ENCODE assay signal across 9 cellular contexts in genomic region chr19:19407640-19407933, GRCh38. TPM values are rescaled to one million over a fixed set of nuclear protein-coding genes. Genes with fewer than 3 reads are reported as not detected.
DNase-seq lines count a peak whose midpoint lies in the region; ATAC-seq and TF ChIP-seq lines count a peak whose summit lies in the region.
"Had no signal": no experiment of that assay in that cellular context is flagged by ENCODE, and none has a peak within 500 bp of the region (broad histone marks: within the 10 kb centered on the region; RNA-seq: fewer than 3 reads in every experiment).

No MANE protein-coding gene starts in this region.

- no peaks in the 10 kb centered on the region for H3K27me3 ChIP-seq in GM23248 (replicated peaks; ENCODE audit: insufficient read depth)
- no peaks in the 10 kb centered on the region for H3K27me3 ChIP-seq in PC-3 (ENCODE audit: low read length)
- no peaks in the 10 kb centered on the region for H3K27me3 ChIP-seq in esophagus squamous epithelium
- no peaks in the 10 kb centered on the region for H3K27me3 ChIP-seq in gastrocnemius medialis

- peak overlapping the region; percentile 99 for H3K27ac ChIP-seq in GM23248
- H3K27ac ChIP-seq in PC-3 (ENCODE audit: low read length) = no peak overlapping the region
- H3K27ac ChIP-seq in esophagus squamous epithelium = peak overlapping the region; percentile 55 to 92 (median 90)
- peak overlapping the region; percentile 88 to 93 (median 92) for H3K27ac ChIP-seq in gastrocnemius medialis

- no peak overlapping the region for H2AFZ ChIP-seq in GM23248
- H2AFZ ChIP-seq in PC-3 (ENCODE audit: low read length) = no peak overlapping the region

- WGBS in GM23248 (ENCODE audit: low coverage in 1 of 2, low lambda C conversion rate in 2 of 2, missing lambda C conversion rate in 2 of 2), 2 experiments = 32 to 35% methylated on average over 4 of the region's 4 CpGs
- WGBS in esophagus squamous epithelium, 2 donors = 68 to 88% methylated on average over 2 to 4 of the region's 4 CpGs

- H3K4me3 ChIP-seq in GM23248 = peak overlapping the region; percentile 93
- H3K4me3 ChIP-seq in PC-3 (ENCODE audit: low read length) = peak overlapping the region; percentile 85
- peak overlapping the region in 3 of 4 donors; percentile 89 to 97 (median 91) for H3K4me3 ChIP-seq in esophagus squamous epithelium
- H3K4me3 ChIP-seq in gastrocnemius medialis = peak overlapping the region; percentile 82 to 91 (median 88)

- H3K36me3 ChIP-seq in GM23248 (ENCODE audit: low read depth) (no peaks in the 10 kb centered on the region), PC-3 (ENCODE audit: low read depth, low read length) (no peaks in the 10 kb centered on the region; the same call in 1 of the 2 replicates), esophagus squamous epithelium (no peaks in the 10 kb centered on the region), gastrocnemius medialis (no peaks in the 10 kb centered on the region)

- no peaks in the 10 kb centered on the region for H3K9me2 ChIP-seq in GM23248 (ENCODE audit: insufficient read depth)
- no peaks in the 10 kb centered on the region for H3K9me2 ChIP-seq in PC-3 (replicated peaks; ENCODE audit: low read length)

- H3K4me1 ChIP-seq in GM23248 (ENCODE audit: insufficient read depth) (peaks cover 61% of the 10 kb centered on the region), PC-3 (ENCODE audit: insufficient read depth, low read length) (peaks cover 51% of the 10 kb centered on the region), esophagus squamous epithelium (peaks cover 42 to 85% (median 44%) of the 10 kb centered on the region in 3 donors), gastrocnemius medialis (peaks cover 58 to 74% of the 10 kb centered on the region in 2 donors)

- TF ChIP-seq CTCF in PC-3 (conservative IDR thresholded peaks at IDR 0.05; ENCODE audit: low read depth, low read length) (no peak), esophagus squamous epithelium (IDR thresholded peaks at IDR 0.05) (no peak), gastrocnemius medialis (IDR thresholded peaks at IDR 0.05 in 4 of 5, conservative IDR thresholded peaks at IDR 0.05 in 1 of 5) (no peak)

- H3K4me2 ChIP-seq in GM23248 (ENCODE audit: unreplicated experiment) = peak overlapping the region; percentile 96
- H3K4me2 ChIP-seq in PC-3 (ENCODE audit: low read length) = peak overlapping the region; percentile 98

- H3K79me2 ChIP-seq in GM23248 (ENCODE audit: insufficient read depth) (peaks cover 77% of the 10 kb centered on the region), PC-3 (ENCODE audit: low read length) (peaks cover 88% of the 10 kb centered on the region)

- intact Hi-C loops in PC-3 (cut with micrococcal nuclease) = loop anchor here (1.0 to 2.0 kb wide), 2 partner anchors 41 to 81 kb away; no protein-coding TSS in a partner anchor
- intact Hi-C loops in esophagus squamous epithelium (cut with DNase I) = no loop called here
- intact Hi-C loops in gastrocnemius medialis (cut with DNase I; ENCODE audit: low total_unique reads) = loop anchor here (1.0 to 10.0 kb wide), 4 partner anchors 40 to 255 kb away; partner anchors contain the start of genes ATP13A1, BORCS8, MAU2 and RFXANK

- H3F3A ChIP-seq in GM23248 (ENCODE audit: insufficient read depth) (peaks cover 43% of the 10 kb centered on the region), PC-3 (ENCODE audit: low read length, unreplicated experiment) (peaks cover 5% of the 10 kb centered on the region)

- H4K20me1 ChIP-seq in GM23248 (ENCODE audit: insufficient read depth) (peaks cover 19% of the 10 kb centered on the region; the same call in 1 of the 2 replicates), PC-3 (ENCODE audit: low read length) (peaks cover 56% of the 10 kb centered on the region)

- H3K9ac ChIP-seq in GM23248 (peak overlapping the region; percentile 91), PC-3 (ENCODE audit: low read length) (peak overlapping the region; percentile 88; the same call in 1 of the 2 replicates)

- CTCF ChIA-PET in PC-3 (lab: Charles Lee) = no interaction called here

- POLR2A ChIA-PET in PC-3 (lab: Charles Lee; ENCODE audit: unreplicated experiment) = no interaction called here

- ATAC-seq in PC-3 (no peak), gastrocnemius medialis (no peak), GM21723 (IDR thresholded peaks at IDR 0.05; ENCODE audit: unreplicated experiment) (no peak)

- no peak for DNase-seq in GM23248
- no peak for DNase-seq in PC-3
- no peak for DNase-seq in esophagus squamous epithelium (lab: John Stamatoyannopoulos, UW)
- DNase-seq in gastrocnemius medialis = no peak
- DNase-seq in DMS114 treated with DMSO at 0.1 percent for 48 hours (lab: John Stamatoyannopoulos, UW; ENCODE audit: unreplicated experiment) = no peak
- no peak for DNase-seq in stimulated activated CD4-positive, alpha-beta T cell treated with anti-CD3 and anti-CD28 coated beads, Interleukin-15, amount 100 ng/mL, for 24 hours
- no peak for DNase-seq in hippocampal formation (lab: John Stamatoyannopoulos, UW)
- DNase-seq: kidney had no signal

- in situ Hi-C loops in GM23248 (cut with MboI) (no loop called here), gastrocnemius medialis (cut with MboI; ENCODE audit: low sequenced_read_pairs in 4 of 4) (no loop called here)

- BruUV-seq in PC-3 (replicated peaks; lab: Mats Ljungman, UMichigan) = no TSS peak

- H3K9me3 ChIP-seq in GM23248 (ENCODE audit: low read depth) = no peaks in the 10 kb centered on the region
- H3K9me3 ChIP-seq in PC-3 (ENCODE audit: low read length) = no peaks in the 10 kb centered on the region
- H3K9me3 ChIP-seq in esophagus squamous epithelium = no peaks in the 10 kb centered on the region
- H3K9me3 ChIP-seq in gastrocnemius medialis = no peaks in the 10 kb centered on the region

- TF ChIP-seq POLR2A in esophagus squamous epithelium (IDR thresholded peaks at IDR 0.05) (no peak), gastrocnemius medialis (IDR thresholded peaks at IDR 0.05) (no peak)

RNA-seq across cellular contexts. Expression of gene GATAD2A, which starts 2.1 kb away (rescaled TPM):
- total RNA-seq in GM23248 (2014; rRNA removed; shearing (Covaris generic)) = 42.7 and 52.1 TPM in 2 replicates
- polyA plus RNA-seq in GM23248 (2016; fragmentation: Nextera tagmentation; extraction: Ambion mirVana) = 13.9 and 15.4 TPM in 2 replicates
- total RNA-seq in PC-3 (2014; rRNA removed) = 104 and 143 TPM in 2 replicates
- 10 to 100 TPM; 39.7 to 81.4 (median 41.6) TPM for total RNA-seq in esophagus squamous epithelium
- 10 to 100 TPM; 17.7 to 51.4 (median 40.1) TPM for total RNA-seq in gastrocnemius medialis
